In genomic region chr3:25433106-25433505, GRCh38 we compare ENCODE assay signal across 20 cellular contexts. TPM values are rescaled to one million over a fixed set of nuclear protein-coding genes. Genes with fewer than 3 reads are reported as not detected.
DNase-seq lines count a peak whose midpoint lies in the region; TF ChIP-seq lines count a peak whose summit lies in the region.
"Had no signal": no experiment of that assay in that cellular context is flagged by ENCODE, and none has a peak within 500 bp of the region (broad histone marks: within the 10 kb centered on the region; RNA-seq: fewer than 3 reads in every experiment).

No MANE protein-coding gene starts in this region.

- no peak for TF ChIP-seq POLR2A in sigmoid colon (IDR thresholded peaks at IDR 0.05)

- H3K9ac ChIP-seq in adipocyte (ENCODE audit: low read length) = no peak overlapping the region

- H3K27ac ChIP-seq in caudate nucleus (ENCODE audit: low read depth, low read length) = peak overlapping the region; percentile 24
- peak overlapping the region; percentile 43 to 95 (median 66) for H3K27ac ChIP-seq in sigmoid colon

- intact Hi-C loops in sigmoid colon (cut with DNase I) = no loop called here

- H3K4me3 ChIP-seq in adipocyte (ENCODE audit: low read length) (no peak overlapping the region), sigmoid colon (no peak overlapping the region)
- H3K4me3 ChIP-seq: MG63 had no signal

- WGBS in sigmoid colon, 2 donors = 59 to 90% methylated on average over 2 of the region's 2 CpGs

- peak; percentile 52 for DNase-seq in adipocyte (ENCODE audit: low read depth)
- DNase-seq in caudate nucleus (lab: John Stamatoyannopoulos, UW) = no peak
- peak; percentile 59 for DNase-seq in iris pigment epithelial cell (ENCODE audit: low read depth)
- no peak for DNase-seq in sigmoid colon
- no peak for DNase-seq in putamen (ENCODE audit: low spot score)
- DNase-seq in AG20443 (ENCODE audit: low spot score) = no peak
- no peak for DNase-seq in cerebellar cortex (ENCODE audit: low spot score)
- no peak for DNase-seq in Ammon's horn (ENCODE audit: low spot score)
- DNase-seq: activated CD4-positive, alpha-beta T cell treated with anti-CD3 and anti-CD28 coated beads, Interleukin-2, amount 10 ng/mL, durations not matched to agents 24 days and 14 days; activated CD8-positive, alpha-beta memory T cell treated with anti-CD3 and anti-CD28 coated beads, Interleukin-2, amount 10 ng/mL, durations not matched to agents 7 days and 5 days; CD8-positive, alpha-beta T cell; cortex of kidney; DMS79; HCEC 1CT; hippocampal formation; MG63; NCI-H1436 treated with DMSO at 0.1 percent for 48 hours; NCI-H510A; occipital lobe; T-helper 2 cell had no signal

- no peak for TF ChIP-seq CTCF in sigmoid colon (IDR thresholded peaks at IDR 0.05)

- H3K4me1 ChIP-seq in adipocyte (ENCODE audit: control insufficient read depth, insufficient read depth, low read length) = peaks cover 7% of the 10 kb centered on the region
- peaks cover 0 to 24% (median 10%) of the 10 kb centered on the region in 4 donors for H3K4me1 ChIP-seq in sigmoid colon

- H3K9me3 ChIP-seq in adipocyte (ENCODE audit: control insufficient read depth, low read length) = no peaks in the 10 kb centered on the region
- H3K9me3 ChIP-seq in sigmoid colon = no peaks in the 10 kb centered on the region
- H3K9me3 ChIP-seq: MG63 had no signal

- TF ChIP-seq EP300 in sigmoid colon (IDR thresholded peaks at IDR 0.05) = no peak

- no peaks in the 10 kb centered on the region for H3K27me3 ChIP-seq in adipocyte (replicated peaks; ENCODE audit: control insufficient read depth, insufficient read depth, low read length)
- H3K27me3 ChIP-seq in sigmoid colon = no peaks in the 10 kb centered on the region
- H3K27me3 ChIP-seq: MG63 had no signal

- H3K36me3 ChIP-seq in adipocyte (ENCODE audit: control insufficient read depth, insufficient read depth, low read length, severe bottlenecking) = no peaks in the 10 kb centered on the region
- no peaks in the 10 kb centered on the region for H3K36me3 ChIP-seq in sigmoid colon
- H3K36me3 ChIP-seq: MG63 had no signal

RNA-seq across cellular contexts. Expression of gene RARB, which starts 5.0 kb away (rescaled TPM):
- total RNA-seq in sigmoid colon = 10 to 100 TPM in 3 of 4 donors, 1 to 10 TPM in 1; 8.3 to 18.5 (median 11.9) TPM
- 1 to 10 TPM; 1.2 to 2.4 (median 2.1) TPM for polyA plus RNA-seq in sigmoid colon
- total RNA-seq: activated CD4-positive, alpha-beta T cell treated with anti-CD3 and anti-CD28 coated beads, Interleukin-2, amount 10 ng/mL, durations not matched to agents 24 days and 14 days; activated CD8-positive, alpha-beta memory T cell treated with anti-CD3 and anti-CD28 coated beads, Interleukin-2, amount 10 ng/mL, durations not matched to agents 7 days and 5 days; CD8-positive, alpha-beta T cell had no signal

Comparison
In these comparisons a context has a peak if more than half of its experiments do, and no peak if none do; other contexts are left out.
1. DNase-seq: peak in adipocyte (single experiment) and iris pigment epithelial cell (single experiment); none in caudate nucleus (0 of 61), sigmoid colon (single experiment), putamen (single experiment), AG20443 (single experiment), cerebellar cortex (single experiment) and Ammon's horn (single experiment).